ENCODE assay signal across 1 cellular context in genomic region chr1:161749509-161750407, GRCh38.
A peak's percentile ranks its signal among the peaks of the same experiment; 100 is the strongest.
TF ChIP-seq lines count a peak whose summit lies in the region.

Gene DUSP12 (plus strand): TSS chr1:161749786. CDS start chr1:161749802, 16 bp downstream.

TF ChIP-seq in K562, 482 proteins besides CTCF, POLR2A, EP300 and RAD21 (continued from another document and continues in another):
- no peak for TF ChIP-seq ZNF609 (CRISPR knock-in tag; IDR thresholded peaks at IDR 0.05; ENCODE audit: borderline replicate concordance)
- no peak for TF ChIP-seq SMARCC2 (IDR thresholded peaks at IDR 0.05; ENCODE audit: low read depth)
- TF ChIP-seq ZNF41 (CRISPR knock-in tag; conservative IDR thresholded peaks at IDR 0.05) = no peak
- no peak for TF ChIP-seq ATF3 (IDR thresholded peaks at IDR 0.05)
- no peak; the same call in 1 of the 2 replicates for TF ChIP-seq ATF3 (CRISPR knock-in tag; conservative IDR thresholded peaks at IDR 0.05)
- peak; percentile 49; the same call in 1 of the 2 replicates for TF ChIP-seq PHF21A (IDR thresholded peaks at IDR 0.05; ENCODE audit: borderline replicate concordance, low read depth)
- TF ChIP-seq ZNF444 (CRISPR knock-in tag; IDR thresholded peaks at IDR 0.05) = no peak
- no peak for TF ChIP-seq TEAD2 (tag; IDR thresholded peaks at IDR 0.05)
- 0 out of 2 replicates have a peak, but pooled peaks have one; percentile 19 for TF ChIP-seq KLF16 (IDR thresholded peaks at IDR 0.05)
- no peak for TF ChIP-seq OTX1 (CRISPR knock-in tag; IDR thresholded peaks at IDR 0.05)
- no peak for TF ChIP-seq TAL1 (IDR thresholded peaks at IDR 0.05)
- TF ChIP-seq ZBTB34 (CRISPR knock-in tag; IDR thresholded peaks at IDR 0.05) = no peak
- TF ChIP-seq CSDE1 (IDR thresholded peaks at IDR 0.05) = no peak
- peak; percentile 60; the same call in 1 of the 2 replicates for TF ChIP-seq NFIC (IDR thresholded peaks at IDR 0.05)
- no peak for TF ChIP-seq ZNF165 (CRISPR knock-in tag; IDR thresholded peaks at IDR 0.05; ENCODE audit: borderline replicate concordance)
- TF ChIP-seq YY1 (IDR thresholded peaks at IDR 0.05; ENCODE audit: borderline replicate concordance in 1 of 3, control insufficient read depth in 1 of 3, extremely low read depth in 1 of 3, insufficient read depth in 3 of 3, insufficient read length in 1 of 3, insufficient replicate concordance in 2 of 3, low read depth in 1 of 3, low read length in 2 of 3) = peak; percentile 92 to 98 (median 98)
- no peak for TF ChIP-seq ZNF121 (CRISPR knock-in tag; conservative IDR thresholded peaks at IDR 0.05)
- TF ChIP-seq TRIM28 (IDR thresholded peaks at IDR 0.05) = no peak; the same call in 1 of the 2 replicates
- TF ChIP-seq MBD2 (IDR thresholded peaks at IDR 0.05; ENCODE audit: borderline replicate concordance, low read depth) = peak; percentile 49; the same call in 1 of the 2 replicates
- TF ChIP-seq ELK3 (CRISPR knock-in tag; IDR thresholded peaks at IDR 0.05) = no peak
- TF ChIP-seq NR0B1 (IDR thresholded peaks at IDR 0.05; ENCODE audit: partially characterized antibody) = no peak
- TF ChIP-seq DLX4 (CRISPR knock-in tag; IDR thresholded peaks at IDR 0.05) = no peak
- no peak for TF ChIP-seq BHLHE40 (IDR thresholded peaks at IDR 0.05; ENCODE audit: low read length)
- TF ChIP-seq ZNF584 (CRISPR knock-in tag; IDR thresholded peaks at IDR 0.05; ENCODE audit: low read depth) = no peak
- TF ChIP-seq SRSF7 (optimal IDR thresholded peaks at IDR 0.05; ENCODE audit: low read depth, low read length) = no peak
- no peak for TF ChIP-seq HNRNPUL1 (IDR thresholded peaks at IDR 0.05; ENCODE audit: low read length)
- no peak for TF ChIP-seq ZNF449 (CRISPR knock-in tag; IDR thresholded peaks at IDR 0.05)
- peak; percentile 53 for TF ChIP-seq ETS1 (conservative IDR thresholded peaks at IDR 0.05; ENCODE audit: control insufficient read depth, low read depth, low read length)
- TF ChIP-seq MAZ (CRISPR knock-in tag; conservative IDR thresholded peaks at IDR 0.05 in 1 of 2, IDR thresholded peaks at IDR 0.05 in 1 of 2) = peak; percentile 78 to 83
- no peak for TF ChIP-seq BDP1 (IDR thresholded peaks at IDR 0.05; ENCODE audit: insufficient read depth, insufficient read length)
- no peak for TF ChIP-seq ZNF133 (CRISPR knock-in tag; IDR thresholded peaks at IDR 0.05)
- no peak for TF ChIP-seq ELK1 (CRISPR knock-in tag; IDR thresholded peaks at IDR 0.05)
- no peak for TF ChIP-seq RBM39 (optimal IDR thresholded peaks at IDR 0.05; ENCODE audit: low read depth, low read length)
- no peak for TF ChIP-seq POLR3G (IDR thresholded peaks at IDR 0.05; ENCODE audit: extremely low read depth, insufficient read length, insufficient replicate concordance)
- no peak; the same call in 1 of the 2 replicates for TF ChIP-seq CBFB (CRISPR knock-in tag; IDR thresholded peaks at IDR 0.05)
- TF ChIP-seq ILF3 (IDR thresholded peaks at IDR 0.05; ENCODE audit: borderline replicate concordance) = no peak
- TF ChIP-seq DNMT1 (IDR thresholded peaks at IDR 0.05) = no peak
- peak; percentile 82 to 94 for TF ChIP-seq MNT (conservative IDR thresholded peaks at IDR 0.05)
- no peak for TF ChIP-seq ZNF280B (CRISPR knock-in tag; IDR thresholded peaks at IDR 0.05)
- no peak for TF ChIP-seq U2AF1 (optimal IDR thresholded peaks at IDR 0.05; ENCODE audit: low read depth, low read length)
- no peak for TF ChIP-seq ZNF778 (CRISPR knock-in tag; IDR thresholded peaks at IDR 0.05)
- TF ChIP-seq SLC30A9 (CRISPR knock-in tag; IDR thresholded peaks at IDR 0.05) = no peak
- peak; percentile 94 for TF ChIP-seq RBBP5 (IDR thresholded peaks at IDR 0.05; ENCODE audit: borderline replicate concordance, insufficient read depth, low read length, poor library complexity, severe bottlenecking)
- no peak; the same call in 1 of the 2 replicates for TF ChIP-seq DMBX1 (CRISPR knock-in tag; IDR thresholded peaks at IDR 0.05; ENCODE audit: borderline replicate concordance)
- peak; percentile 63; the same call in 1 of the 2 replicates for TF ChIP-seq CBX1 (IDR thresholded peaks at IDR 0.05; ENCODE audit: low read depth)
- TF ChIP-seq GTF2B (IDR thresholded peaks at IDR 0.05; ENCODE audit: extremely low read depth, insufficient read length) = no peak
- peak; percentile 13; the same call in 1 of the 2 replicates for TF ChIP-seq ZNF583 (CRISPR knock-in tag; IDR thresholded peaks at IDR 0.05)
- TF ChIP-seq NR3C1 (CRISPR knock-in tag; IDR thresholded peaks at IDR 0.05) = peak; percentile 72; the same call in 1 of the 2 replicates
